In the genomic region with DNA sequence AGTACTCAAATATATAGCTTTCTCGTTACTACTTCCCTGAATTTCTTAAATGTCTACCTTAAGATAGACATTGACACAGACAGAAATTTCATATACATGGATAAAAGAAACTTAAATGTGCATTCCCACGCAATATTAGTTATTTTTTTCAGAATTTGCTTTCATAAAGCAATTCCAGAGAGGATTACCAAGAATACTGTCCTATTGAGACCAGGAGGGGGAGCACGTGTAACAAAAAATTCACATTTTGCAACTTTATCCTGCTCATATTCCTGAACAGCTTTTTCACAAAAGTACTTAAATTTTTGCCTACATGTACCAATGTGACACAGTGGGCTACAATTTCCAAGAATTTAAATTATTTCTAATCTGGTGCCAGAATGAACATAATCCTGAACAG, we compare ENCODE assay signal across 8 cellular contexts. TPM values are rescaled to one million over a fixed set of nuclear protein-coding genes. Genes with fewer than 3 reads are reported as not detected.
DNase-seq lines count a peak whose midpoint lies in the region; ATAC-seq and TF ChIP-seq lines count a peak whose summit lies in the region.

No MANE protein-coding gene starts in this region.

- TF ChIP-seq POLR2A in stomach (IDR thresholded peaks at IDR 0.05): no peak

- peaks cover 6 to 8% of the 10 kb centered on the region in 2 donors for H3K9me3 Mint-ChIP-seq in stimulated activated naive B cell treated with anti-CD40 and anti-IgM and Interleukin-4, amounts not matched to agents 10 μg/mL and 1 μg/mL and 100 μg/mL, for 72 hours

- no peak overlapping the region for H3K27ac ChIP-seq in HEK293 (ENCODE audit: extremely low read depth, low read depth, low read length)
- no peak overlapping the region for H3K27ac ChIP-seq in foreskin keratinocyte
- H3K27ac ChIP-seq in stomach: no peak overlapping the region

- CTCF ChIA-PET in HEK293 (lab: Yijun Ruan, JAX): interaction anchor here (0.6 to 2.9 kb wide), 24 partner anchors 9 to 326 kb away, joined by 3 to 32 read pairs (median 4); no protein-coding TSS in a partner anchor

- peaks cover 0 to 2% of the 10 kb centered on the region in 2 donors for H3K4me1 Mint-ChIP-seq in stimulated activated naive B cell treated with anti-CD40 and anti-IgM and Interleukin-4, amounts not matched to agents 10 μg/mL and 1 μg/mL and 100 μg/mL, for 72 hours

- TF ChIP-seq CTCF in HEK293 (tag by site-specific recombination; IDR thresholded peaks at IDR 0.05): no peak
- peak; percentile 73 for TF ChIP-seq CTCF in foreskin keratinocyte (conservative IDR thresholded peaks at IDR 0.05)
- peak in 5 of 7 experiments; percentile 8 to 55 (median 43) for TF ChIP-seq CTCF in stomach (IDR thresholded peaks at IDR 0.05)

- H3K27me3 ChIP-seq in foreskin keratinocyte (no peaks in the 10 kb centered on the region), stomach (no peaks in the 10 kb centered on the region)

- no peak overlapping the region for H3K4me3 Mint-ChIP-seq in stimulated activated naive B cell treated with anti-CD40 and anti-IgM and Interleukin-4, amounts not matched to agents 10 μg/mL and 1 μg/mL and 100 μg/mL, for 72 hours

- H3K4me1 ChIP-seq in HEK293 (ENCODE audit: control insufficient read depth, insufficient read depth, low read length) (no peaks in the 10 kb centered on the region), foreskin keratinocyte (peaks cover 4% of the 10 kb centered on the region), stomach (no peaks in the 10 kb centered on the region)

- DNase-seq in CD1c-positive myeloid dendritic cell (ENCODE audit: extremely low spot score) (peak; percentile 34), foreskin keratinocyte (no peak), stomach (no peak), NCI-H1105 treated with DMSO at 0.1 percent for 48 hours (lab: John Stamatoyannopoulos, UW) (no peak)
- no peak for DNase-seq in stimulated activated naive B cell treated with anti-CD40 and anti-IgM and Interleukin-4, amounts not matched to agents 10 μg/mL and 1 μg/mL and 100 μg/mL, for 72 hours

- H3K27ac Mint-ChIP-seq in stimulated activated naive B cell treated with anti-CD40 and anti-IgM and Interleukin-4, amounts not matched to agents 10 μg/mL and 1 μg/mL and 100 μg/mL, for 72 hours: no peak overlapping the region

- WGBS in stomach, 5 donors: 53 to 61% (median 54%) methylated on average over 3 of the region's 3 CpGs

- TF ChIP-seq EP300 in stomach (IDR thresholded peaks at IDR 0.05): no peak

- H3K27me3 Mint-ChIP-seq in stimulated activated naive B cell treated with anti-CD40 and anti-IgM and Interleukin-4, amounts not matched to agents 10 μg/mL and 1 μg/mL and 100 μg/mL, for 72 hours: no peaks in the 10 kb centered on the region

- peaks cover 27 to 32% of the 10 kb centered on the region in 2 donors for H3K36me3 Mint-ChIP-seq in stimulated activated naive B cell treated with anti-CD40 and anti-IgM and Interleukin-4, amounts not matched to agents 10 μg/mL and 1 μg/mL and 100 μg/mL, for 72 hours

- POLR2A ChIA-PET in HEK293 (lab: Yijun Ruan, JAX): no interaction called here

- H3K9me3 ChIP-seq in HEK293 (ENCODE audit: control insufficient read depth, insufficient read depth, low read depth, low read length) (no peaks in the 10 kb centered on the region), stomach (no peaks in the 10 kb centered on the region)

- H3K36me3 ChIP-seq in HEK293 (ENCODE audit: control insufficient read depth in 2 of 2, insufficient read depth in 1 of 2, low read length in 2 of 2): peaks cover 48 to 58% of the 10 kb centered on the region in 2 experiments
- peaks cover 31 to 89% (median 85%) of the 10 kb centered on the region in 4 donors for H3K36me3 ChIP-seq in stomach

- ATAC-seq in SK-N-SH treated with all-trans-retinoic acid at 6 μM for 48 hours (peak; percentile 89), foreskin keratinocyte (peak; percentile 36), HG02870 (IDR thresholded peaks at IDR 0.05; ENCODE audit: unreplicated experiment) (no peak)
- ATAC-seq in stimulated activated naive B cell treated with anti-CD40 and anti-IgM and Interleukin-4, amounts not matched to agents 10 μg/mL and 1 μg/mL and 100 μg/mL, for 72 hours (replicated peaks): no peak

- no peak overlapping the region for H3K4me3 ChIP-seq in HEK293 (ENCODE audit: low read depth, low read length)
- H3K4me3 ChIP-seq in stomach: no peak overlapping the region

- intact Hi-C loops in stomach (cut with DNase I; ENCODE audit: low total_unique reads): no loop called here

TF ChIP-seq in HEK293, 187 proteins besides CTCF, POLR2A, EP300 and RAD21:
- TF ChIP-seq ZNF600 (tag by site-specific recombination; IDR thresholded peaks at IDR 0.05): peak; percentile 59; the same call in 1 of the 2 replicates
- TF ChIP-seq ZNF560 (tag by site-specific recombination; IDR thresholded peaks at IDR 0.05; ENCODE audit: borderline replicate concordance): no peak
- peak; percentile 59 for TF ChIP-seq ZNF654 (tag by site-specific recombination; IDR thresholded peaks at IDR 0.05; ENCODE audit: low read depth)

TF ChIP-seq in SK-N-SH treated with all-trans-retinoic acid at 6 μM for 48 hours, 23 proteins besides CTCF, POLR2A, EP300 and RAD21:
- TF ChIP-seq TOX (CRISPR knock-in tag; IDR thresholded peaks at IDR 0.05; ENCODE audit: borderline replicate concordance) (no peak), ARNTL (CRISPR knock-in tag; IDR thresholded peaks at IDR 0.05; ENCODE audit: borderline replicate concordance, low read depth) (no peak), PPARA (CRISPR knock-in tag; IDR thresholded peaks at IDR 0.05; ENCODE audit: borderline replicate concordance) (no peak), RARB (CRISPR knock-in tag; IDR thresholded peaks at IDR 0.05) (no peak), BACH2 (CRISPR knock-in tag; IDR thresholded peaks at IDR 0.05; ENCODE audit: borderline replicate concordance) (no peak), ZC3H10 (CRISPR knock-in tag; IDR thresholded peaks at IDR 0.05) (no peak)
- TF ChIP-seq, protein P1, sequence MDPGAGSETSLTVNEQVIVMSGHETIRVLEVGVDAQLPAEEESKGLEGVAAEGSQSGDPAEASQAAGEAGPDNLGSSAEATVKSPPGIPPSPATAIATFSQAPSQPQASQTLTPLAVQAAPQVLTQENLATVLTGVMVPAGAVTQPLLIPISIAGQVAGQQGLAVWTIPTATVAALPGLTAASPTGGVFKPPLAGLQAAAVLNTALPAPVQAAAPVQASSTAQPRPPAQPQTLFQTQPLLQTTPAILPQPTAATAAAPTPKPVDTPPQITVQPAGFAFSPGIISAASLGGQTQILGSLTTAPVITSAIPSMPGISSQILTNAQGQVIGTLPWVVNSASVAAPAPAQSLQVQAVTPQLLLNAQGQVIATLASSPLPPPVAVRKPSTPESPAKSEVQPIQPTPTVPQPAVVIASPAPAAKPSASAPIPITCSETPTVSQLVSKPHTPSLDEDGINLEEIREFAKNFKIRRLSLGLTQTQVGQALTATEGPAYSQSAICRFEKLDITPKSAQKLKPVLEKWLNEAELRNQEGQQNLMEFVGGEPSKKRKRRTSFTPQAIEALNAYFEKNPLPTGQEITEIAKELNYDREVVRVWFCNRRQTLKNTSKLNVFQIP (CRISPR knock-in tag; IDR thresholded peaks at IDR 0.05; ENCODE audit: borderline replicate concordance, low read depth): no peak

RNA-seq across cellular contexts. Expression of a gene that starts 30.7 kb away (rescaled TPM):
- total RNA-seq in foreskin keratinocyte: 42.8 and 45.7 TPM in 2 replicates
- 26.1 and 30.7 TPM in 2 replicates for polyA plus RNA-seq in foreskin keratinocyte
- 100 to 1,000 TPM in 1 of 5 donors, 10 to 100 TPM in 4; 16.5 to 103 (median 47.0) TPM for total RNA-seq in stomach
- polyA plus RNA-seq in stomach: 10 to 100 TPM; 18.8 to 22.2 (median 21.1) TPM

Comparison
In these comparisons a context has a peak if more than half of its experiments do, and no peak if none do; other contexts are left out.
1. ATAC-seq: peak in SK-N-SH treated with all-trans-retinoic acid at 6 μM for 48 hours (single experiment) and foreskin keratinocyte (single experiment); none in stimulated activated naive B cell treated with anti-CD40 and anti-IgM and Interleukin-4, amounts not matched to agents 10 μg/mL and 1 μg/mL and 100 μg/mL, for 72 hours (0 of 2) and HG02870 (single experiment).